28 cellular contexts compared by ENCODE assay signal in genomic region chr15:90495067-90495466, GRCh38.
"Had no signal": no experiment of that assay in that cellular context is flagged by ENCODE, and none has a peak within 500 bp of the region (broad histone marks: within the 10 kb centered on the region; RNA-seq: fewer than 3 reads in every experiment).

No MANE protein-coding gene starts in this region.

- ATAC-seq: activated T-cell treated with anti-CD3 and anti-CD28 coated beads, Interleukin-2, amount 50 U/mL, for 72 hours; foreskin keratinocyte; heart right ventricle; left lung; lower lobe of right lung; right cardiac atrium; stimulated activated naive B cell treated with anti-CD40 and anti-IgM and Interleukin-4, amounts not matched to agents 10 μg/mL and 1 μg/mL and 100 μg/mL, for 72 hours; upper lobe of right lung had no signal

- H3K4me1 ChIP-seq: adrenal gland, foreskin keratinocyte, stomach, tibial artery, upper lobe of right lung had no signal

- H3K27me3 ChIP-seq: adrenal gland, brain microvascular endothelial cell, dorsolateral prefrontal cortex, foreskin keratinocyte, heart right ventricle, left lung, stomach, tibial artery, upper lobe of right lung had no signal

- H3K27ac ChIP-seq: adrenal gland, brain microvascular endothelial cell, coronary artery, foreskin keratinocyte, heart right ventricle, left lung, lower lobe of right lung, stomach, tibial artery, upper lobe of right lung, VCaP had no signal

- H3K9me3 ChIP-seq: adrenal gland, heart right ventricle, left lung, lower lobe of right lung, stomach, tibial artery, upper lobe of right lung had no signal

- DNase-seq: activated CD4-positive, alpha-beta T cell treated with anti-CD3 and anti-CD28 coated beads for 4 hours; activated CD4-positive, alpha-beta T cell treated with anti-CD3 and anti-CD28 coated beads, Interleukin-2, amount 50 U/mL, for 4 hours; activated naive CD4-positive, alpha-beta T cell; activated naive CD8-positive, alpha-beta T cell treated with anti-CD3 and anti-CD28 coated beads for 36 hours; activated T-cell treated with anti-CD3 and anti-CD28 coated beads for 4 hours; activated T-cell treated with anti-CD3 and anti-CD28 coated beads, Interleukin-2, amount 50 U/mL, for 72 hours; adrenal gland; brain microvascular endothelial cell; dorsolateral prefrontal cortex; effector memory CD4-positive, alpha-beta T cell; erythroblast; foreskin keratinocyte; heart right ventricle; kidney glomerular epithelial cell; left lung; lower lobe of right lung; mesendoderm; posterior cingulate gyrus; right cardiac atrium; stimulated activated CD4-positive, alpha-beta T cell treated with anti-CD3 and anti-CD28 coated beads, Interleukin-15, amount 100 ng/mL, for 24 hours; stimulated activated CD4-positive, alpha-beta T cell treated with anti-CD3 and anti-CD28 coated beads, Interleukin-2, amount 100 ng/mL, for 24 hours; stimulated activated naive B cell treated with anti-CD40 and anti-IgM and Interleukin-4, amounts not matched to agents 10 μg/mL and 1 μg/mL and 100 μg/mL, for 72 hours; stomach; T-helper 9 cell; tibial artery; upper lobe of right lung had no signal

- H3K4me3 ChIP-seq: adrenal gland, coronary artery, dorsolateral prefrontal cortex, heart right ventricle, left lung, lower lobe of right lung, stomach, tibial artery, upper lobe of right lung had no signal
